ENCODE assay signal across 7 cellular contexts in genomic region chr4:42150653-42151567, GRCh38.
DNase-seq lines count a peak whose midpoint lies in the region; ATAC-seq and TF ChIP-seq lines count a peak whose summit lies in the region.

No MANE protein-coding gene starts in this region.

- H3K9me3 ChIP-seq in adipocyte (ENCODE audit: control insufficient read depth, low read length) (no peaks in the 10 kb centered on the region), neuron (ENCODE audit: low read length) (no peaks in the 10 kb centered on the region)

- peak; percentile 17 for TF ChIP-seq CTCF in GM13976 (IDR thresholded peaks at IDR 0.05; ENCODE audit: borderline replicate concordance, control extremely low read depth, extremely low read depth, insufficient read depth, missing control alignments)

- H3K4me3 ChIP-seq in adipocyte (ENCODE audit: low read length) (no peak overlapping the region), neuron (ENCODE audit: low read length) (no peak overlapping the region)

- no peak overlapping the region for H3K9ac ChIP-seq in adipocyte (ENCODE audit: low read length)

- peak overlapping the region; percentile 99 for H2AFZ ChIP-seq in neuron (ENCODE audit: low read depth, low read length)

- peak; percentile 71 for DNase-seq in GM13976 (ENCODE audit: low spot score)
- DNase-seq in adipocyte (ENCODE audit: low read depth), result peak; percentile 7
- no peak for DNase-seq in COR-L47 (lab: John Stamatoyannopoulos, UW)
- no peak for DNase-seq in hepatic stellate cell (ENCODE audit: low spot score)

- ATAC-seq in GM21367 (IDR thresholded peaks at IDR 0.05; ENCODE audit: unreplicated experiment) (peak; percentile 26), HG03521 (IDR thresholded peaks at IDR 0.05; ENCODE audit: unreplicated experiment) (peak; percentile 25)

- H3K36me3 ChIP-seq in adipocyte (ENCODE audit: control insufficient read depth, insufficient read depth, low read length, severe bottlenecking) (no peaks in the 10 kb centered on the region), neuron (ENCODE audit: insufficient read depth, low read length) (no peaks in the 10 kb centered on the region)

- in situ Hi-C loops in GM13976 (cut with MboI; ENCODE audit: low sequenced_read_pairs, unreplicated experiment), result no loop called here

- H3K4me1 ChIP-seq in adipocyte (ENCODE audit: control insufficient read depth, insufficient read depth, low read length) (peaks cover 4% of the 10 kb centered on the region), neuron (ENCODE audit: insufficient read depth, low read length) (no peaks in the 10 kb centered on the region)

- peaks cover 46% of the 10 kb centered on the region for H3K27me3 ChIP-seq in adipocyte (replicated peaks; ENCODE audit: control insufficient read depth, insufficient read depth, low read length)
- peaks cover 55% of the 10 kb centered on the region for H3K27me3 ChIP-seq in neuron (ENCODE audit: insufficient read depth, low read length)

Comparison
In these comparisons a context has a peak if more than half of its experiments do, and no peak if none do; other contexts are left out.
1. DNase-seq: peak in GM13976 (single experiment) and adipocyte (single experiment); none in COR-L47 (single experiment) and hepatic stellate cell (single experiment).